1 cellular context compared by ENCODE assay signal in the genomic region with DNA sequence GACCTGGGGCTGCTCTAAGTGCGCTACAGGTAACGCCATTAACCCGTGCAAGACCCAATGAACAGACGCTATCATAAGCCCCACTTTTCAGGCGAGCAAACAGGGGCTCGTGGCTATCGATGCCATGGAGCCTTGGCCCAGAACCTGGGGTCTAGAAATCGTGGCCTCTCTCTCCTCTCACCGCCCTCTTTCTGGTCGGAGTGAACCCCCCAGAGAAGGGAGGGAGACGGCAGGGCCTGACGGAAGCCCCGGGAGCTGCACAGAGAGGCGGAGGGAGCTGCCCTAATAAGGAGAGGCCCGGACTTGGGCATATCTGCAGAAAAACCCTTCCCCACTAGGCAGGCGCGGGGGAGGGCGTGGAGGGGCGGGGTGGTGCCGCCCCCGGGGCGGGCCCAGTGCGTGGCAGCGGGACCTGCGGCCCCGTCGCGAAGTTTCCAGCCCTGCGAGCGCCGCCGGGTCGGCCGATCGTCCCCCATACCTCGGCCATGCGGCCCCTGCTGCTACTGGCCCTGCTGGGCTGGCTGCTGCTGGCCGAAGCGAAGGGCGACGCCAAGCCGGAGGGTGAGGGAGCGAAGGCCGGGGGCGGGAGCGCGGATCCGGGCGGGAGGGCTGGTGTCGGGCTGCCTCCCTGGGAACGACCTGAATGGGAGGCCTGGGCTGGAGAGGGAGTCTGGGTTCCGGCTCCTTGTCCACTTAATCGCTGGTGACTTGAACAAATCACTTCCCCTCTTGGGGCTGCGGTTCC.
TF ChIP-seq lines count a peak whose summit lies in the region.

PLOD1 (plus strand) TSS at position 423 of the 745 bp plus-strand sequence; CDS start at position 486, 63 bp downstream.

TF ChIP-seq in HEK293, 187 proteins besides CTCF, POLR2A, EP300 and RAD21 (continued from another document and continues in another):
- TF ChIP-seq, protein P1, sequence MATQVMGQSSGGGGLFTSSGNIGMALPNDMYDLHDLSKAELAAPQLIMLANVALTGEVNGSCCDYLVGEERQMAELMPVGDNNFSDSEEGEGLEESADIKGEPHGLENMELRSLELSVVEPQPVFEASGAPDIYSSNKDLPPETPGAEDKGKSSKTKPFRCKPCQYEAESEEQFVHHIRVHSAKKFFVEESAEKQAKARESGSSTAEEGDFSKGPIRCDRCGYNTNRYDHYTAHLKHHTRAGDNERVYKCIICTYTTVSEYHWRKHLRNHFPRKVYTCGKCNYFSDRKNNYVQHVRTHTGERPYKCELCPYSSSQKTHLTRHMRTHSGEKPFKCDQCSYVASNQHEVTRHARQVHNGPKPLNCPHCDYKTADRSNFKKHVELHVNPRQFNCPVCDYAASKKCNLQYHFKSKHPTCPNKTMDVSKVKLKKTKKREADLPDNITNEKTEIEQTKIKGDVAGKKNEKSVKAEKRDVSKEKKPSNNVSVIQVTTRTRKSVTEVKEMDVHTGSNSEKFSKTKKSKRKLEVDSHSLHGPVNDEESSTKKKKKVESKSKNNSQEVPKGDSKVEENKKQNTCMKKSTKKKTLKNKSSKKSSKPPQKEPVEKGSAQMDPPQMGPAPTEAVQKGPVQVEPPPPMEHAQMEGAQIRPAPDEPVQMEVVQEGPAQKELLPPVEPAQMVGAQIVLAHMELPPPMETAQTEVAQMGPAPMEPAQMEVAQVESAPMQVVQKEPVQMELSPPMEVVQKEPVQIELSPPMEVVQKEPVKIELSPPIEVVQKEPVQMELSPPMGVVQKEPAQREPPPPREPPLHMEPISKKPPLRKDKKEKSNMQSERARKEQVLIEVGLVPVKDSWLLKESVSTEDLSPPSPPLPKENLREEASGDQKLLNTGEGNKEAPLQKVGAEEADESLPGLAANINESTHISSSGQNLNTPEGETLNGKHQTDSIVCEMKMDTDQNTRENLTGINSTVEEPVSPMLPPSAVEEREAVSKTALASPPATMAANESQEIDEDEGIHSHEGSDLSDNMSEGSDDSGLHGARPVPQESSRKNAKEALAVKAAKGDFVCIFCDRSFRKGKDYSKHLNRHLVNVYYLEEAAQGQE (tag by site-specific recombination; IDR thresholded peaks at IDR 0.05): 0 out of 2 replicates have a peak, but pooled peaks have one; percentile 7
- TF ChIP-seq ZNF398 (tag by site-specific recombination; IDR thresholded peaks at IDR 0.05): peak; percentile 70
- TF ChIP-seq PRDM10 (tag by site-specific recombination; IDR thresholded peaks at IDR 0.05): peak; percentile 81
- no peak for TF ChIP-seq ZNF248 (tag by site-specific recombination; IDR thresholded peaks at IDR 0.05)
- TF ChIP-seq ZNF792 (tag by site-specific recombination; IDR thresholded peaks at IDR 0.05): no peak
- peak; percentile 52; the same call in 1 of the 2 replicates for TF ChIP-seq KLF10 (tag by site-specific recombination; IDR thresholded peaks at IDR 0.05)
- no peak for TF ChIP-seq ZSCAN23 (tag by site-specific recombination; IDR thresholded peaks at IDR 0.05)
- TF ChIP-seq REPIN1 (tag by site-specific recombination; IDR thresholded peaks at IDR 0.05; ENCODE audit: low read depth): 0 out of 2 replicates have a peak, but pooled peaks have one; percentile 29
- TF ChIP-seq ZNF302 (tag by site-specific recombination; IDR thresholded peaks at IDR 0.05; ENCODE audit: low read depth): no peak
- 0 out of 2 replicates have a peak, but pooled peaks have one; percentile 33 for TF ChIP-seq ZBTB10 (tag by site-specific recombination; IDR thresholded peaks at IDR 0.05)
- TF ChIP-seq ZFHX2 (tag by site-specific recombination; conservative IDR thresholded peaks at IDR 0.05): peak; percentile 84
- peak; percentile 43 for TF ChIP-seq ZBTB17 (tag by site-specific recombination; IDR thresholded peaks at IDR 0.05)
- TF ChIP-seq ZXDB (tag by site-specific recombination; IDR thresholded peaks at IDR 0.05): peak; percentile 59
- TF ChIP-seq, protein P2, sequence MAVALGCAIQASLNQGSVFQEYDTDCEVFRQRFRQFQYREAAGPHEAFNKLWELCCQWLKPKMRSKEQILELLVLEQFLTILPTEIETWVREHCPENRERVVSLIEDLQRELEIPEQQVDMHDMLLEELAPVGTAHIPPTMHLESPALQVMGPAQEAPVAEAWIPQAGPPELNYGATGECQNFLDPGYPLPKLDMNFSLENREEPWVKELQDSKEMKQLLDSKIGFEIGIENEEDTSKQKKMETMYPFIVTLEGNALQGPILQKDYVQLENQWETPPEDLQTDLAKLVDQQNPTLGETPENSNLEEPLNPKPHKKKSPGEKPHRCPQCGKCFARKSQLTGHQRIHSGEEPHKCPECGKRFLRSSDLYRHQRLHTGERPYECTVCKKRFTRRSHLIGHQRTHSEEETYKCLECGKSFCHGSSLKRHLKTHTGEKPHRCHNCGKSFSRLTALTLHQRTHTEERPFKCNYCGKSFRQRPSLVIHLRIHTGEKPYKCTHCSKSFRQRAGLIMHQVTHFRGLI (tag by site-specific recombination; IDR thresholded peaks at IDR 0.05): peak; percentile 20; the same call in 1 of the 2 replicates
- peak; percentile 70 for TF ChIP-seq OSR2 (tag by site-specific recombination; IDR thresholded peaks at IDR 0.05)
- peak; percentile 87 for TF ChIP-seq SCRT1 (tag by site-specific recombination; IDR thresholded peaks at IDR 0.05; ENCODE audit: borderline replicate concordance)
- TF ChIP-seq ZNF488 (tag by site-specific recombination; IDR thresholded peaks at IDR 0.05): no peak
- no peak for TF ChIP-seq ZNF560 (tag by site-specific recombination; IDR thresholded peaks at IDR 0.05; ENCODE audit: borderline replicate concordance)
- TF ChIP-seq ZBTB48 (tag by site-specific recombination; IDR thresholded peaks at IDR 0.05): peak; percentile 86; the same call in 1 of the 2 replicates
- TF ChIP-seq ZNF24 (tag by site-specific recombination; IDR thresholded peaks at IDR 0.05): 0 out of 2 replicates have a peak, but pooled peaks have one; percentile 15
- TF ChIP-seq, protein P3, sequence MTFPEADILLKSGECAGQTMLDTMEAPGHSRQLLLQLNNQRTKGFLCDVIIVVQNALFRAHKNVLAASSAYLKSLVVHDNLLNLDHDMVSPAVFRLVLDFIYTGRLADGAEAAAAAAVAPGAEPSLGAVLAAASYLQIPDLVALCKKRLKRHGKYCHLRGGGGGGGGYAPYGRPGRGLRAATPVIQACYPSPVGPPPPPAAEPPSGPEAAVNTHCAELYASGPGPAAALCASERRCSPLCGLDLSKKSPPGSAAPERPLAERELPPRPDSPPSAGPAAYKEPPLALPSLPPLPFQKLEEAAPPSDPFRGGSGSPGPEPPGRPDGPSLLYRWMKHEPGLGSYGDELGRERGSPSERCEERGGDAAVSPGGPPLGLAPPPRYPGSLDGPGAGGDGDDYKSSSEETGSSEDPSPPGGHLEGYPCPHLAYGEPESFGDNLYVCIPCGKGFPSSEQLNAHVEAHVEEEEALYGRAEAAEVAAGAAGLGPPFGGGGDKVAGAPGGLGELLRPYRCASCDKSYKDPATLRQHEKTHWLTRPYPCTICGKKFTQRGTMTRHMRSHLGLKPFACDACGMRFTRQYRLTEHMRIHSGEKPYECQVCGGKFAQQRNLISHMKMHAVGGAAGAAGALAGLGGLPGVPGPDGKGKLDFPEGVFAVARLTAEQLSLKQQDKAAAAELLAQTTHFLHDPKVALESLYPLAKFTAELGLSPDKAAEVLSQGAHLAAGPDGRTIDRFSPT (tag by site-specific recombination; IDR thresholded peaks at IDR 0.05): peak; percentile 65; the same call in 1 of the 2 replicates
- peak; percentile 72 for TF ChIP-seq ZBTB11 (tag by site-specific recombination; conservative IDR thresholded peaks at IDR 0.05; ENCODE audit: low read depth)
- peak; percentile 83 for TF ChIP-seq ZNF335 (tag by site-specific recombination; conservative IDR thresholded peaks at IDR 0.05)
- no peak; the same call in 1 of the 2 replicates for TF ChIP-seq GLIS1 (tag by site-specific recombination; IDR thresholded peaks at IDR 0.05)
- peak; percentile 60 for TF ChIP-seq EGR2 (tag by site-specific recombination; IDR thresholded peaks at IDR 0.05; ENCODE audit: low read depth)
